10 cellular contexts compared by ENCODE assay signal in genomic region chr9:137315581-137316011, GRCh38. TPM values are rescaled to one million over a fixed set of nuclear protein-coding genes. Genes with fewer than 3 reads are reported as not detected.
DNase-seq lines count a peak whose midpoint lies in the region; ATAC-seq and TF ChIP-seq lines count a peak whose summit lies in the region.
"Had no signal": no experiment of that assay in that cellular context is flagged by ENCODE, and none has a peak within 500 bp of the region (broad histone marks: within the 10 kb centered on the region; RNA-seq: fewer than 3 reads in every experiment).

No MANE protein-coding gene starts in this region.

- H3K9me3 ChIP-seq in WERI-Rb-1 (ENCODE audit: severe bottlenecking) (no peaks in the 10 kb centered on the region), testis (no peaks in the 10 kb centered on the region)

- peak; percentile 20 for DNase-seq in GM03348 (ENCODE audit: low spot score)
- DNase-seq in WERI-Rb-1 = no peak
- DNase-seq in testis = no peak
- no peak for DNase-seq in SIG-M5 treated with dmso at 0.1 percent for 504 hours (lab: John Stamatoyannopoulos, UW; ENCODE audit: unreplicated experiment)
- DNase-seq in glomerular visceral epithelial cell (ENCODE audit: extremely low spot score) = no peak
- DNase-seq: Karpas-422, NCI-H187 treated with DMSO at 0.1 percent for 48 hours had no signal

- WGBS in testis, 2 donors = 19 to 20% methylated on average over 15 to 18 of the region's 18 CpGs

- no peaks in the 10 kb centered on the region for H3K27me3 ChIP-seq in WERI-Rb-1 (ENCODE audit: insufficient read depth, low read depth, severe bottlenecking)
- H3K27me3 ChIP-seq in layer of hippocampus (ENCODE audit: control insufficient read depth, insufficient read depth, low read length) = peaks cover 5% of the 10 kb centered on the region
- H3K27me3 ChIP-seq in testis = no peaks in the 10 kb centered on the region

- peak overlapping the region; percentile 52; the same call in 1 of the 2 replicates for H3K27ac ChIP-seq in WERI-Rb-1
- H3K27ac ChIP-seq in layer of hippocampus (ENCODE audit: low read depth, low read length) = peak overlapping the region; percentile 30
- H3K27ac ChIP-seq in testis = peak overlapping the region; percentile 18 to 30

- H3K36me3 ChIP-seq in WERI-Rb-1 = no peaks in the 10 kb centered on the region
- H3K36me3 ChIP-seq in testis (ENCODE audit: low read depth, missing control alignments) = no peaks in the 10 kb centered on the region

- H3K4me3 ChIP-seq in WERI-Rb-1 (ENCODE audit: low read depth, low read length) (no peak overlapping the region), testis (peak overlapping the region; percentile 24 to 48)

- H3K4me1 ChIP-seq in testis = peaks cover 13% of the 10 kb centered on the region

- ATAC-seq in GM21526 (IDR thresholded peaks at IDR 0.05; ENCODE audit: low FRiP score, unreplicated experiment) (no peak), HG02885 (IDR thresholded peaks at IDR 0.05; ENCODE audit: poor library complexity, unreplicated experiment) (no peak)

- no peak for TF ChIP-seq CTCF in WERI-Rb-1 (IDR thresholded peaks at IDR 0.05; ENCODE audit: low read depth, low read length)
- no peak for TF ChIP-seq CTCF in testis (IDR thresholded peaks at IDR 0.05)

- intact Hi-C loops in testis (cut with DNase I; ENCODE audit: low total_unique reads) = loop anchor here (10.0 kb wide), 1 partner anchor 89 kb away; no protein-coding TSS in a partner anchor

- TF ChIP-seq POLR2A in testis (IDR thresholded peaks at IDR 0.05) = no peak

RNA-seq across cellular contexts. Expression of gene NRARP, which starts 13.5 kb away (rescaled TPM):
- 10 to 100 TPM; 14.4 to 40.6 TPM for total RNA-seq in testis
- 5.2 TPM for polyA plus RNA-seq in testis (ENCODE audit: insufficient read depth, low read depth, low replicate concordance)

RNA-seq across cellular contexts. Expression of gene TOR4A, which starts 38.1 kb away (rescaled TPM):
- total RNA-seq in testis = 1 to 10 TPM; 3.4 to 4.5 TPM
- 2.1 TPM for polyA plus RNA-seq in testis (ENCODE audit: insufficient read depth, low read depth, low replicate concordance)
